Comparison of ENCODE assay signal across 1 cellular context in the genomic region with DNA sequence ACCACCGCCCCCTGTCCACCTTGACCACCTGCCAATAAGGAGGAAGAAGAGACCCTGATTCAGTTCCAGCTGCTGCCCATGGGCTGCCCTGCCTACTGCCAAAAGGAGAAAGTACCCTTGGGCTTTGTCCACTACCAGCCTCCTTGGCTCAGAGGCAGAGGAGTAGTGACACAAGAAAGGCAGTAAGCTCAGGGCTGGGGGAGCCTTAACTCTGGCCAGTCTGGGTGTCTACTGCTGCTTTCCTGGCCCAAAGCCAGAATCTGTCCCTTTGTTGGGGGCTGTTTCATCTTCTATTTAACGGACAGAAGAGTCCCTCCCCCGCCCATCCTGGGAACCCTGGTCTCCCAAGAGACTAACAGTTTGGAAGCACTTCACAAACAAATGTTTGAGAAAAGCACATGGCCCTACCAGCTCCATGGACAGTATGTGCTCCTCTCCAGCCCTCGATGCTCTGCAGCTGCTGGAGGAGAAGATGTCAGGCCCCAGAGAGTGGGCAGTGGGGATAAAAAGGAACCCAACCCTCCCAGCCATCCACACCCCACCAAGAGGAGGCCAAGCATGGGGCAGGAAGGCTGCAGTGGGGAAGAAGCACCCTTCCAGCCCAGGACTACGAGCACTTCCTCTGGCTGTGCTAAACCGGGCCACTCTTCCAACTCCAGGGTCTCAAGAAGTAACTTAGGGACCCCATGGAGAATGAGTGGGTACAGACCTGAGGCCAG.
TF ChIP-seq lines count a peak whose summit lies in the region.

No MANE protein-coding gene starts in this region.

TF ChIP-seq in IMR-90, 13 proteins besides CTCF, POLR2A, EP300 and RAD21 (continued from another document):
- TF ChIP-seq, protein P1, sequence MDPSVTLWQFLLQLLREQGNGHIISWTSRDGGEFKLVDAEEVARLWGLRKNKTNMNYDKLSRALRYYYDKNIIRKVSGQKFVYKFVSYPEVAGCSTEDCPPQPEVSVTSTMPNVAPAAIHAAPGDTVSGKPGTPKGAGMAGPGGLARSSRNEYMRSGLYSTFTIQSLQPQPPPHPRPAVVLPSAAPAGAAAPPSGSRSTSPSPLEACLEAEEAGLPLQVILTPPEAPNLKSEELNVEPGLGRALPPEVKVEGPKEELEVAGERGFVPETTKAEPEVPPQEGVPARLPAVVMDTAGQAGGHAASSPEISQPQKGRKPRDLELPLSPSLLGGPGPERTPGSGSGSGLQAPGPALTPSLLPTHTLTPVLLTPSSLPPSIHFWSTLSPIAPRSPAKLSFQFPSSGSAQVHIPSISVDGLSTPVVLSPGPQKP (IDR thresholded peaks at IDR 0.05; ENCODE audit: borderline replicate concordance, low read depth, low read length) = no peak
- TF ChIP-seq SMC3 (IDR thresholded peaks at IDR 0.05; ENCODE audit: low read depth, low read length) (no peak), NFE2L2 (IDR thresholded peaks at IDR 0.05; ENCODE audit: low read depth, low read length) (no peak), BHLHE40 (IDR thresholded peaks at IDR 0.05; ENCODE audit: low read depth, low read length) (no peak), FOS (IDR thresholded peaks at IDR 0.05; ENCODE audit: low read depth, low read length) (no peak), MAZ (IDR thresholded peaks at IDR 0.05; ENCODE audit: borderline replicate concordance, low read depth, low read length) (no peak), MAFK (IDR thresholded peaks at IDR 0.05; ENCODE audit: low read depth, low read length) (no peak), MXI1 (IDR thresholded peaks at IDR 0.05; ENCODE audit: borderline replicate concordance, low read depth, low read length) (no peak), CHD1 (IDR thresholded peaks at IDR 0.05; ENCODE audit: low read depth, low read length) (no peak), CEBPB (IDR thresholded peaks at IDR 0.05; ENCODE audit: low read depth, low read length) (no peak), RFX5 (IDR thresholded peaks at IDR 0.05; ENCODE audit: low read depth, low read length) (no peak)
- TF ChIP-seq, protein P2, sequence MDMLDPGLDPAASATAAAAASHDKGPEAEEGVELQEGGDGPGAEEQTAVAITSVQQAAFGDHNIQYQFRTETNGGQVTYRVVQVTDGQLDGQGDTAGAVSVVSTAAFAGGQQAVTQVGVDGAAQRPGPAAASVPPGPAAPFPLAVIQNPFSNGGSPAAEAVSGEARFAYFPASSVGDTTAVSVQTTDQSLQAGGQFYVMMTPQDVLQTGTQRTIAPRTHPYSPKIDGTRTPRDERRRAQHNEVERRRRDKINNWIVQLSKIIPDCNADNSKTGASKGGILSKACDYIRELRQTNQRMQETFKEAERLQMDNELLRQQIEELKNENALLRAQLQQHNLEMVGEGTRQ (IDR thresholded peaks at IDR 0.05; ENCODE audit: low read depth, low read length) = no peak
